In the genomic region with DNA sequence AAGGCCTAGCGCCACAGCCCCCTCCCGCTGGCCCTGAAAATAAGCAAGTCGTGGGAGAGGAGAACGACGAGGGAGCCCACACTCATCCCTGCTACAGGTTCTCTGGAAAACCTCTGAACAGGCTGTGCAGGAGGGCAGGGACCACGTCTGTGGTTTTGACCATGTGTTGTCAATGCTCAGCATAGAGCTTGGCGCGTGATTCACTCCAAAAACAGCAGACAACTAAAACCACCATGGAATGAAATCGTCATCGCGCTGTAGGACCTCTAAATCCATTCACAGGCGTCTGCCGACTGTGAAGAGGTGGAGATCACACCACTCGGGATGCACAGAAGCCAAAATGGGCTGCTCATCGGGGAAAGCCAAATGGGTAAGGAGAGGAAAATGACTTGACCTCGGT, we compare ENCODE assay signal across 27 cellular contexts.
DNase-seq lines count a peak whose midpoint lies in the region; ATAC-seq and TF ChIP-seq lines count a peak whose summit lies in the region.
"Had no signal": no experiment of that assay in that cellular context is flagged by ENCODE, and none has a peak within 500 bp of the region (broad histone marks: within the 10 kb centered on the region; RNA-seq: fewer than 3 reads in every experiment).

No MANE protein-coding gene starts in this region.

- H3K36me3 Mint-ChIP-seq in endodermal cell (ENCODE audit: low read depth), result peaks cover 79% of the 10 kb centered on the region
- peaks cover 61% of the 10 kb centered on the region for H3K36me3 Mint-ChIP-seq in osteocyte (ENCODE audit: unreplicated experiment)
- H3K36me3 Mint-ChIP-seq in nephron progenitor cell (ENCODE audit: low read depth), result peaks cover 64% of the 10 kb centered on the region
- H3K36me3 Mint-ChIP-seq: activated naive CD4-positive, alpha-beta T cell treated with anti-CD3 and anti-CD28 coated beads, Interleukin-2, amount 50 U/mL, for 24 hours; IgD-negative memory B cell had no signal

- H3K27me3 Mint-ChIP-seq in endodermal cell (ENCODE audit: insufficient read depth), result no peaks in the 10 kb centered on the region
- H3K27me3 Mint-ChIP-seq in osteocyte (ENCODE audit: unreplicated experiment), result no peaks in the 10 kb centered on the region
- H3K27me3 Mint-ChIP-seq in nephron progenitor cell (ENCODE audit: low read depth, poor library complexity), result no peaks in the 10 kb centered on the region
- H3K27me3 Mint-ChIP-seq: type B pancreatic cell had no signal

- no peak overlapping the region for H3K27ac ChIP-seq in endodermal cell (ENCODE audit: low read depth, low read length)
- H3K27ac ChIP-seq: esophagus muscularis mucosa, skin epidermis, WERI-Rb-1 had no signal

- H3K36me3 ChIP-seq in endodermal cell (ENCODE audit: control insufficient read depth, insufficient read depth, low read length), result peaks cover 84% of the 10 kb centered on the region
- H3K36me3 ChIP-seq: MG63 had no signal

- 90 to 93% methylated on average over 12 to 16 of the region's 16 CpGs for WGBS in endodermal cell (ENCODE audit: insufficient coverage in 1 of 2, insufficient read length in 1 of 2), 2 experiments

- peak overlapping the region; percentile 87 for H3K27ac Mint-ChIP-seq in endodermal cell
- H3K27ac Mint-ChIP-seq in osteocyte (ENCODE audit: unreplicated experiment), result peak overlapping the region; percentile 50
- no peak overlapping the region for H3K27ac Mint-ChIP-seq in nephron progenitor cell
- H3K27ac Mint-ChIP-seq: activated CD4-positive, alpha-beta T cell treated with anti-CD3 and anti-CD28 coated beads, Interleukin-2, amount 10 ng/mL, durations not matched to agents 7 days and 5 days; activated naive CD4-positive, alpha-beta T cell treated with anti-CD3 and anti-CD28 coated beads, Interleukin-2, amount 50 U/mL, for 24 hours; IgD-negative memory B cell; nephron; T-helper 2 cell treated with Interferon-gamma antibody and Interleukin-4, amounts not matched to agents 5 μg/mL and 100 μg/mL, for 36 hours; type B pancreatic cell had no signal

- peak; percentile 81 for DNase-seq in AG09309 (ENCODE audit: low read depth)
- peak; percentile 93 for DNase-seq in LHCN-M2 (ENCODE audit: low read depth)
- no peak for DNase-seq in endodermal cell
- DNase-seq in osteocyte (ENCODE audit: extremely low spot score, unreplicated experiment), result no peak
- no peak for DNase-seq in KG1 (lab: John Stamatoyannopoulos, UW)
- no peak for DNase-seq in nephron progenitor cell
- DNase-seq in activated T-cell treated with anti-CD3 and anti-CD28 coated beads, Interleukin-2, amount 50 U/mL, for 1 hour, result no peak
- DNase-seq: activated CD4-positive, alpha-beta T cell treated with anti-CD3 and anti-CD28 coated beads, Interleukin-2, amount 10 ng/mL, durations not matched to agents 7 days and 5 days; aorta; C1 segment of cervical spinal cord; effector CD8-positive, alpha-beta T cell; islet precursor cell; left ventricle myocardium superior; MG63; midbrain; NCI-H1417; stimulated activated CD4-positive, alpha-beta T cell treated with anti-CD3 and anti-CD28 coated beads, Interleukin-1b, Interleukin-23, amount 100 ng/mL, for 48 hours; WERI-Rb-1 had no signal

- no peak for ATAC-seq in HG02763 (IDR thresholded peaks at IDR 0.05; ENCODE audit: unreplicated experiment)
- ATAC-seq: HCT116, left ventricle myocardium superior had no signal

- H3K4me1 Mint-ChIP-seq in endodermal cell, result peaks cover 36% of the 10 kb centered on the region
- peaks cover 14% of the 10 kb centered on the region for H3K4me1 Mint-ChIP-seq in osteocyte (ENCODE audit: unreplicated experiment)
- H3K4me1 Mint-ChIP-seq in nephron progenitor cell, result peaks cover 13% of the 10 kb centered on the region
- H3K4me1 Mint-ChIP-seq: activated CD4-positive, alpha-beta T cell treated with anti-CD3 and anti-CD28 coated beads, Interleukin-2, amount 10 ng/mL, durations not matched to agents 7 days and 5 days; activated naive CD4-positive, alpha-beta T cell treated with anti-CD3 and anti-CD28 coated beads, Interleukin-2, amount 50 U/mL, for 24 hours; IgD-negative memory B cell had no signal

- no peaks in the 10 kb centered on the region for H3K9me3 ChIP-seq in endodermal cell (ENCODE audit: control insufficient read depth, low read length)
- H3K9me3 ChIP-seq: esophagus muscularis mucosa, MG63 had no signal

- no peaks in the 10 kb centered on the region for H3K27me3 ChIP-seq in endodermal cell (ENCODE audit: control insufficient read depth, insufficient read depth, low read length, poor library complexity, severe bottlenecking)
- H3K27me3 ChIP-seq: esophagus muscularis mucosa, MG63 had no signal

- H3K4me3 ChIP-seq in AG09309 (ENCODE audit: control insufficient read depth, low read depth, low read length) (no peak overlapping the region), endodermal cell (ENCODE audit: low read length) (no peak overlapping the region)
- H3K4me3 ChIP-seq: esophagus muscularis mucosa, MG63, skin epidermis had no signal

- no peak for TF ChIP-seq CTCF in AG09309 (IDR thresholded peaks at IDR 0.05; ENCODE audit: control insufficient read depth, insufficient read depth, low read depth, low read length, missing control alignments)
- TF ChIP-seq CTCF in endodermal cell (conservative IDR thresholded peaks at IDR 0.05), result no peak
- no peak for TF ChIP-seq CTCF in osteocyte (IDR thresholded peaks at IDR 0.05)
- TF ChIP-seq CTCF in nephron progenitor cell (IDR thresholded peaks at IDR 0.05), result no peak

- H3K9ac ChIP-seq in endodermal cell (ENCODE audit: extremely low read depth, low read length, poor library complexity, severe bottlenecking), result no peak overlapping the region

- peaks cover 24% of the 10 kb centered on the region for H3K4me1 ChIP-seq in endodermal cell (ENCODE audit: control insufficient read depth, insufficient read depth, low read length)

- H3K9me3 Mint-ChIP-seq in endodermal cell, result no peaks in the 10 kb centered on the region
- no peaks in the 10 kb centered on the region for H3K9me3 Mint-ChIP-seq in osteocyte (ENCODE audit: unreplicated experiment)
- no peaks in the 10 kb centered on the region for H3K9me3 Mint-ChIP-seq in nephron progenitor cell
- H3K9me3 Mint-ChIP-seq: activated CD4-positive, alpha-beta T cell treated with anti-CD3 and anti-CD28 coated beads, Interleukin-2, amount 10 ng/mL, durations not matched to agents 7 days and 5 days; activated naive CD4-positive, alpha-beta T cell treated with anti-CD3 and anti-CD28 coated beads, Interleukin-2, amount 50 U/mL, for 24 hours; IgD-negative memory B cell; nephron; T-helper 2 cell treated with Interferon-gamma antibody and Interleukin-4, amounts not matched to agents 5 μg/mL and 100 μg/mL, for 36 hours; type B pancreatic cell had no signal

- H3K4me3 Mint-ChIP-seq in endodermal cell (no peak overlapping the region), osteocyte (ENCODE audit: unreplicated experiment) (no peak overlapping the region), nephron progenitor cell (no peak overlapping the region)
- H3K4me3 Mint-ChIP-seq: activated CD4-positive, alpha-beta T cell treated with anti-CD3 and anti-CD28 coated beads, Interleukin-2, amount 10 ng/mL, durations not matched to agents 7 days and 5 days; activated naive CD4-positive, alpha-beta T cell treated with anti-CD3 and anti-CD28 coated beads, Interleukin-2, amount 50 U/mL, for 24 hours; IgD-negative memory B cell; nephron; T-helper 2 cell treated with Interferon-gamma antibody and Interleukin-4, amounts not matched to agents 5 μg/mL and 100 μg/mL, for 36 hours; type B pancreatic cell had no signal

Comparison
In these comparisons a context has a peak if more than half of its experiments do, and no peak if none do; other contexts are left out.
1. DNase-seq: peak in AG09309 (single experiment) and LHCN-M2 (single experiment); none in endodermal cell (single experiment), osteocyte (single experiment), KG1 (single experiment), nephron progenitor cell (single experiment) and activated T-cell treated with anti-CD3 and anti-CD28 coated beads, Interleukin-2, amount 50 U/mL, for 1 hour (single experiment).